In genomic region chr7:117908031-117908795, GRCh38 we compare ENCODE assay signal across 30 cellular contexts. TPM values are rescaled to one million over a fixed set of nuclear protein-coding genes. Genes with fewer than 3 reads are reported as not detected.
"Had no signal": no experiment of that assay in that cellular context is flagged by ENCODE, and none has a peak within 500 bp of the region (broad histone marks: within the 10 kb centered on the region; RNA-seq: fewer than 3 reads in every experiment).

No MANE protein-coding gene starts in this region.

- H3K4me1 ChIP-seq: colonic mucosa, foreskin keratinocyte, heart right ventricle, lower lobe of right lung, right atrium auricular region, suprapubic skin had no signal

- H3K9me3 ChIP-seq: colonic mucosa, heart right ventricle, lower lobe of right lung, mucosa of descending colon, neutrophil, pancreas, right atrium auricular region, suprapubic skin had no signal

- H3K4me3 ChIP-seq: colonic mucosa, heart right ventricle, lower lobe of right lung, mucosa of descending colon, pancreas, right atrium auricular region, smooth muscle cell, suprapubic skin had no signal

- FAIRE-seq: pancreas had no signal

- H3K27me3 ChIP-seq: colonic mucosa, neutrophil, pancreas, right atrium auricular region, suprapubic skin had no signal

- H3K36me3 ChIP-seq: colonic mucosa, heart right ventricle, lower lobe of right lung, neutrophil, pancreas, right atrium auricular region, suprapubic skin had no signal

- ATAC-seq: esophagus mucosa; foreskin keratinocyte; heart right ventricle; left colon; left ventricle myocardium superior; lower lobe of right lung; mucosa of descending colon; natural killer cell treated with Interleukin-12 subunit alpha and Interleukin-12 subunit beta and Interleukin-15 and Interleukin-18, amount 100 ng/mL, for 72 hours; pancreas; sciatic nerve; stimulated activated naive CD8-positive, alpha-beta T cell treated with anti-CD3 and anti-CD28 coated beads, Interleukin-15, amount 100 ng/mL, for 72 hours had no signal

- DNase-seq: colonic mucosa; effector CD8-positive, alpha-beta T cell; endodermal cell; foreskin keratinocyte; glutamatergic neuron; heart right ventricle; hypothalamus; immature natural killer cell; islet precursor cell; kidney glomerular epithelial cell; left colon; left ventricle myocardium superior; lower lobe of right lung; mucosa of descending colon; naive B cell; pancreas; stimulated activated CD4-positive, alpha-beta T cell treated with anti-CD3 and anti-CD28 coated beads, Interleukin-12 subunit alpha, Interleukin-12 subunit beta, amount 100 ng/mL, for 4 hours; stimulated activated CD4-positive, alpha-beta T cell treated with anti-CD3 and anti-CD28 coated beads, Interleukin-1b, Interleukin-23, amount 100 ng/mL, for 48 hours; stimulated activated CD4-positive, alpha-beta T cell treated with anti-CD3 and anti-CD28 coated beads, Interleukin-4, amount 100 ng/mL, for 1 hour; stimulated activated CD8-positive, alpha-beta memory T cell treated with anti-CD3 and anti-CD28 coated beads, Interleukin-4, amount 100 ng/mL, for 48 hours; stimulated activated naive CD4-positive, alpha-beta T cell; stimulated activated naive CD8-positive, alpha-beta T cell treated with anti-CD3 and anti-CD28 coated beads, Interleukin-15, amount 100 ng/mL, for 72 hours had no signal

- H3K4me2 ChIP-seq: smooth muscle cell had no signal

- H3K27ac ChIP-seq: colonic mucosa, epithelial cell of prostate, foreskin keratinocyte, heart right ventricle, lower lobe of right lung, neutrophil, pancreas, right atrium auricular region, suprapubic skin had no signal

RNA-seq across cellular contexts. Expression of gene CTTNBP2, which starts 35.0 kb away (rescaled TPM):
- polyA plus RNA-seq: immature natural killer cell had no signal
